18 cellular contexts compared by ENCODE assay signal in the genomic region with DNA sequence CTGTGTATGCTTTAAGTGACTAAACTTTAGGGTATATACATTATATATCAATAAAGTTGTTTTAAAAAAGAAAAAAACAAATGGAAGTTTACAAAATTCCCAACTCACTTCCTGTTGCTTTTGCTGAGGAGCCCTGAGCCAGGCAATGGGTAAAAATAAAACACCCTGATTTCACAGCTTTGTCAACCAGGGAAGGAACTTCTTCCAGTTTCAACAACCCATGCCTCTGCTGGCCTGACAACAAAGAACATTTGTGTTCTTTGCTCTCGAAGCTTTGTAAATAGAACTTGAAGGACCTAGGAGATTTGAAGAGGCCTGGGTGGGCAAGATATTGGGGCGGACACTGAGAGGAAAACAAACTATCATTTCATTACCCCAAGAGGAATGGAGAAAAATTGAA.
DNase-seq lines count a peak whose midpoint lies in the region; ATAC-seq and TF ChIP-seq lines count a peak whose summit lies in the region.
"Had no signal": no experiment of that assay in that cellular context is flagged by ENCODE, and none has a peak within 500 bp of the region (broad histone marks: within the 10 kb centered on the region; RNA-seq: fewer than 3 reads in every experiment).

No MANE protein-coding gene starts in this region.

- intact Hi-C loops in Right ventricle myocardium superior (cut with DNase I) (no loop called here), lower lobe of right lung (cut with DNase I) (no loop called here)

- H3K27me3 ChIP-seq in right atrium auricular region (no peaks in the 10 kb centered on the region), lower lobe of right lung (ENCODE audit: low read depth) (no peaks in the 10 kb centered on the region)
- H3K27me3 ChIP-seq: BLaER1 treated with 17β-estradiol and CSF1 and Interleukin-3, amounts not matched to agents 10 nM and 100 nM had no signal

- H3K4me1 Mint-ChIP-seq in osteocyte (ENCODE audit: unreplicated experiment): no peaks in the 10 kb centered on the region

- H3K4me3 ChIP-seq in right atrium auricular region (no peak overlapping the region), lower lobe of right lung (no peak overlapping the region)
- H3K4me3 ChIP-seq: A549; BLaER1 treated with 17β-estradiol and CSF1 and Interleukin-3, amounts not matched to agents 10 nM and 100 nM had no signal

- ATAC-seq in Right ventricle myocardium superior (ENCODE audit: poor library complexity) (peak; percentile 48), lower lobe of right lung (peak; percentile 64 to 68), GM19463 (IDR thresholded peaks at IDR 0.05; ENCODE audit: unreplicated experiment) (no peak)
- ATAC-seq: A549; CD8-positive, alpha-beta T cell had no signal

- TF ChIP-seq CTCF in right atrium auricular region (IDR thresholded peaks at IDR 0.05) (no peak), lower lobe of right lung (IDR thresholded peaks at IDR 0.05) (no peak), osteocyte (IDR thresholded peaks at IDR 0.05) (no peak)

- H3K9me3 ChIP-seq in right atrium auricular region: no peaks in the 10 kb centered on the region
- H3K9me3 ChIP-seq in lower lobe of right lung: no peaks in the 10 kb centered on the region
- H3K9me3 ChIP-seq: A549; BLaER1 treated with 17β-estradiol and CSF1 and Interleukin-3, amounts not matched to agents 10 nM and 100 nM had no signal

- H3K27ac ChIP-seq in right atrium auricular region: peak overlapping the region in 1 of 2 donors; percentile 18
- H3K27ac ChIP-seq in lower lobe of right lung: no peak overlapping the region
- H3K27ac ChIP-seq: A549; BLaER1 treated with 17β-estradiol and CSF1 and Interleukin-3, amounts not matched to agents 10 nM and 100 nM had no signal

- H3K27ac Mint-ChIP-seq in osteocyte (ENCODE audit: unreplicated experiment): no peak overlapping the region
- H3K27ac Mint-ChIP-seq: CD8-positive, alpha-beta T cell had no signal

- peaks cover 23% of the 10 kb centered on the region for H3K27me3 Mint-ChIP-seq in osteocyte (ENCODE audit: unreplicated experiment)

- no peak overlapping the region for H3K4me3 Mint-ChIP-seq in osteocyte (ENCODE audit: unreplicated experiment)
- H3K4me3 Mint-ChIP-seq: CD8-positive, alpha-beta T cell had no signal

- H3K36me3 Mint-ChIP-seq in osteocyte (ENCODE audit: unreplicated experiment): no peaks in the 10 kb centered on the region
- H3K36me3 Mint-ChIP-seq: CD8-positive, alpha-beta T cell had no signal

- H3K4me1 ChIP-seq in right atrium auricular region: peaks cover 0 to 20% of the 10 kb centered on the region in 2 donors
- peaks cover 13% of the 10 kb centered on the region for H3K4me1 ChIP-seq in lower lobe of right lung
- H3K4me1 ChIP-seq: BLaER1 treated with 17β-estradiol and CSF1 and Interleukin-3, amounts not matched to agents 10 nM and 100 nM had no signal

- DNase-seq in Right ventricle myocardium superior (no peak), right atrium auricular region (ENCODE audit: low spot score) (no peak), NCI-H345 (lab: John Stamatoyannopoulos, UW) (peak; percentile 33), lower lobe of right lung (no peak), A172 (ENCODE audit: low spot score) (no peak), osteocyte (ENCODE audit: extremely low spot score, unreplicated experiment) (no peak)
- DNase-seq: Calu3; CD8-positive, alpha-beta T cell; DND-41; KBM-7; NCI-H1105 treated with DMSO at 0.1 percent for 48 hours; NCI-H1694; NCI-H446 treated with DMSO at 0.1 percent for 48 hours; NCI-H748 treated with DMSO at 0.1 percent for 48 hours; OCI-M1 had no signal

- H3K9me3 Mint-ChIP-seq in osteocyte (ENCODE audit: unreplicated experiment): no peaks in the 10 kb centered on the region
- H3K9me3 Mint-ChIP-seq: CD8-positive, alpha-beta T cell had no signal

- no peaks in the 10 kb centered on the region for H3K36me3 ChIP-seq in right atrium auricular region
- no peaks in the 10 kb centered on the region for H3K36me3 ChIP-seq in lower lobe of right lung
- H3K36me3 ChIP-seq: BLaER1 treated with 17β-estradiol and CSF1 and Interleukin-3, amounts not matched to agents 10 nM and 100 nM had no signal
